ENCODE assay signal across 20 cellular contexts in genomic region chr2:112773510-112773909, GRCh38. TPM values are rescaled to one million over a fixed set of nuclear protein-coding genes. Genes with fewer than 3 reads are reported as not detected.
DNase-seq lines count a peak whose midpoint lies in the region; ATAC-seq, FAIRE-seq and TF ChIP-seq lines count a peak whose summit lies in the region.
"Had no signal": no experiment of that assay in that cellular context is flagged by ENCODE, and none has a peak within 500 bp of the region (broad histone marks: within the 10 kb centered on the region; RNA-seq: fewer than 3 reads in every experiment).

No MANE protein-coding gene starts in this region.

- ATAC-seq in RWPE2 (ENCODE audit: low read depth) (peak; percentile 43), mucosa of descending colon (no peak)

- no peak for DNase-seq in RWPE2 (ENCODE audit: low spot score)
- no peak for DNase-seq in epithelial cell of prostate (ENCODE audit: low read depth, low spot score)
- DNase-seq in testis: no peak
- no peak for DNase-seq in mucosa of descending colon
- DNase-seq in GM12891 (ENCODE audit: insufficient read length, low spot score): no peak
- DNase-seq in GM13977 (ENCODE audit: low spot score): no peak
- DNase-seq: C1 segment of cervical spinal cord; CD4-positive, alpha-beta memory T cell; COR-L47; DMS153; DND-41; GOT3; HFFc6 had no signal

- H3K36me3 ChIP-seq in RWPE2 (ENCODE audit: low read depth) (peaks cover 36% of the 10 kb centered on the region), testis (ENCODE audit: low read depth, missing control alignments) (no peaks in the 10 kb centered on the region), mucosa of descending colon (ENCODE audit: low read depth) (no peaks in the 10 kb centered on the region)
- H3K36me3 ChIP-seq: HAP-1 had no signal

- no peak for TF ChIP-seq POLR2A in testis (IDR thresholded peaks at IDR 0.05)
- no peak for TF ChIP-seq POLR2A in GM12891 (IDR thresholded peaks at IDR 0.05; ENCODE audit: low read depth, low read length)

- intact Hi-C loops in testis (cut with DNase I; ENCODE audit: low total_unique reads) (no loop called here), mucosa of descending colon (cut with DNase I, micrococcal nuclease) (no loop called here)

- in situ Hi-C loops in GM13977 (cut with MboI; ENCODE audit: low pct_unique_long_range_greater_than_20kb, low sequenced_read_pairs, unreplicated experiment): no loop called here

- WGBS in testis, 2 donors: 71 to 82% methylated on average over 2 of the region's 2 CpGs

- H3K4me3 ChIP-seq in RWPE2 (ENCODE audit: severe bottlenecking) (no peak overlapping the region), testis (no peak overlapping the region), mucosa of descending colon (no peak overlapping the region)
- H3K4me3 ChIP-seq: HAP-1 had no signal

- H3K27ac ChIP-seq in RWPE2 (ENCODE audit: poor library complexity, severe bottlenecking) (peak overlapping the region; percentile 50), epithelial cell of prostate (peak overlapping the region; percentile 59), testis (peak overlapping the region; percentile 5 to 21)

- H3K9me3 ChIP-seq in RWPE2 (ENCODE audit: severe bottlenecking) (no peaks in the 10 kb centered on the region), testis (no peaks in the 10 kb centered on the region), mucosa of descending colon (no peaks in the 10 kb centered on the region)
- H3K9me3 ChIP-seq: HAP-1 had no signal

- H3K4me1 ChIP-seq in RWPE2 (ENCODE audit: insufficient read depth, poor library complexity, severe bottlenecking): peaks cover 4% of the 10 kb centered on the region
- peaks cover 4% of the 10 kb centered on the region for H3K4me1 ChIP-seq in testis
- H3K4me1 ChIP-seq in mucosa of descending colon (ENCODE audit: low read depth): no peaks in the 10 kb centered on the region
- H3K4me1 ChIP-seq: HAP-1 had no signal

- FAIRE-seq in GM12891 (lab: Jason Lieb, UNC): no peak
- FAIRE-seq: G401.6, GM18507, H54 had no signal

- no peak for TF ChIP-seq CTCF in RWPE2 (IDR thresholded peaks at IDR 0.05; ENCODE audit: poor library complexity, severe bottlenecking)
- no peak for TF ChIP-seq CTCF in testis (IDR thresholded peaks at IDR 0.05)
- TF ChIP-seq CTCF in mucosa of descending colon (IDR thresholded peaks at IDR 0.05): no peak
- no peak for TF ChIP-seq CTCF in GM13977 (IDR thresholded peaks at IDR 0.05; ENCODE audit: extremely low read depth, insufficient read depth, missing control alignments)

- H3K27me3 ChIP-seq in RWPE2 (ENCODE audit: insufficient read depth, poor library complexity, severe bottlenecking): no peaks in the 10 kb centered on the region
- no peaks in the 10 kb centered on the region for H3K27me3 ChIP-seq in testis

TF ChIP-seq in GM12891, 5 proteins besides CTCF, POLR2A, EP300 and RAD21:
- TF ChIP-seq TAF1 (IDR thresholded peaks at IDR 0.05; ENCODE audit: low read depth, low read length) (no peak), POU2F2 (IDR thresholded peaks at IDR 0.05; ENCODE audit: low read depth, low read length) (no peak), POLR2AphosphoS5 (IDR thresholded peaks at IDR 0.05; ENCODE audit: low read depth, low read length) (no peak), PAX5 (IDR thresholded peaks at IDR 0.05; ENCODE audit: insufficient read depth, low read length, severe bottlenecking) (no peak), SPI1 (IDR thresholded peaks at IDR 0.05; ENCODE audit: low read depth, low read length) (no peak)
TF ChIP-seq in GM12891: peak in this region for 0.

RNA-seq across cellular contexts. Expression of gene CKAP2L, which starts 9.1 kb away (rescaled TPM):
- total RNA-seq in testis (10 to 100 TPM in 1 of 2 donors, 1 to 10 TPM in 1; 7.1 to 11.0 TPM), mucosa of descending colon (1 to 10 TPM; 1.2 to 9.5 (median 2.8) TPM)
- 9.5 TPM for polyA plus RNA-seq in testis (ENCODE audit: insufficient read depth, low read depth, low replicate concordance)
- 6.7 TPM for polyA plus RNA-seq in GM12891 (2012; ENCODE audit: low read depth, missing spikeins)

RNA-seq across cellular contexts. Expression of gene IL1A, which starts 10.8 kb away (rescaled TPM):
- total RNA-seq in testis: 10 to 100 TPM; 21.4 to 36.5 TPM
- polyA plus RNA-seq in testis (ENCODE audit: insufficient read depth, low read depth, low replicate concordance): 15.8 TPM
- total RNA-seq in mucosa of descending colon: not detected
- 1.1 TPM for polyA plus RNA-seq in GM12891 (2012; ENCODE audit: low read depth, missing spikeins)
- total RNA-seq: A172 had no signal
- polyA plus RNA-seq: CD4-positive, alpha-beta memory T cell had no signal

RNA-seq across cellular contexts. Expression of gene NT5DC4, which starts 52.7 kb away (rescaled TPM):
- total RNA-seq in testis (1 to 10 TPM; 2.8 to 2.9 TPM), mucosa of descending colon (not detected)
- 4.2 TPM for polyA plus RNA-seq in testis (ENCODE audit: insufficient read depth, low read depth, low replicate concordance)
- polyA plus RNA-seq in GM12891 (2012; ENCODE audit: low read depth, missing spikeins): 2.1 TPM
- total RNA-seq: A172; A673; CD4-positive, alpha-beta memory T cell; HFFc6 had no signal
- polyA plus RNA-seq: BJ; CD4-positive, alpha-beta memory T cell had no signal

Comparison
In these comparisons a context has a peak if more than half of its experiments do, and no peak if none do; other contexts are left out.
1. RNA of gene IL1A, which starts 10.8 kb away (total RNA-seq): 21.4 to 36.5 TPM in testis; not detected in mucosa of descending colon; every median in the first group is over 10 times any median in the second.
2. Peak in every context shown above with its lines, with median percentiles within 50 percentile points of each other: H3K27ac ChIP-seq.